18 cellular contexts compared by ENCODE assay signal in genomic region chr2:108820439-108820838, GRCh38. TPM values are rescaled to one million over a fixed set of nuclear protein-coding genes. Genes with fewer than 3 reads are reported as not detected.
A peak's percentile ranks its signal among the peaks of the same experiment; 100 is the strongest.
DNase-seq lines count a peak whose midpoint lies in the region.
"Had no signal": no experiment of that assay in that cellular context is flagged by ENCODE, and none has a peak within 500 bp of the region (broad histone marks: within the 10 kb centered on the region; RNA-seq: fewer than 3 reads in every experiment).

No MANE protein-coding gene starts in this region.

- no peak overlapping the region for H3K9ac ChIP-seq in GM23248

- no peaks in the 10 kb centered on the region for H3K79me2 ChIP-seq in GM23248 (ENCODE audit: insufficient read depth)

- no peak overlapping the region for H3K4me2 ChIP-seq in GM23248 (ENCODE audit: unreplicated experiment)
- H3K4me2 ChIP-seq: A549, GM23338 had no signal

- no peaks in the 10 kb centered on the region for H3F3A ChIP-seq in GM23248 (ENCODE audit: insufficient read depth)

- no peaks in the 10 kb centered on the region for H4K20me1 ChIP-seq in GM23248 (ENCODE audit: insufficient read depth)

- in situ Hi-C loops in GM23248 (cut with MboI), result no loop called here

- H3K4me3 ChIP-seq in GM23248, result no peak overlapping the region
- H3K4me3 ChIP-seq: A549, GM23338 had no signal

- H3K4me1 ChIP-seq in GM23248 (ENCODE audit: insufficient read depth), result no peaks in the 10 kb centered on the region
- H3K4me1 ChIP-seq: A549 had no signal

- H3K36me3 ChIP-seq in GM23248 (ENCODE audit: low read depth), result 0 out of 2 replicates have a peak, but pooled peaks cover 7% of the 10 kb centered on the region

- H3K9me3 ChIP-seq in GM23248 (ENCODE audit: low read depth), result no peaks in the 10 kb centered on the region

- no peaks in the 10 kb centered on the region for H3K9me2 ChIP-seq in GM23248 (ENCODE audit: insufficient read depth)

- 98 to 100% methylated on average over 2 of the region's 2 CpGs for WGBS in GM23248 (ENCODE audit: low coverage in 1 of 2, low lambda C conversion rate in 2 of 2, missing lambda C conversion rate in 2 of 2), 2 experiments

- no peaks in the 10 kb centered on the region for H3K27me3 ChIP-seq in GM23248 (replicated peaks; ENCODE audit: insufficient read depth)

- no peak overlapping the region for H2AFZ ChIP-seq in GM23248
- H2AFZ ChIP-seq: GM23338 had no signal

- peak; percentile 8 for DNase-seq in DMS53 (lab: John Stamatoyannopoulos, UW)
- no peak for DNase-seq in DMS53 treated with DMSO at 0.1 percent for 48 hours (lab: John Stamatoyannopoulos, UW; ENCODE audit: unreplicated experiment)
- DNase-seq in GM23248, result peak; percentile 6
- peak; percentile 8 for DNase-seq in amniotic epithelial cell (ENCODE audit: low read depth)
- peak; percentile 5 for DNase-seq in renal cortical epithelial cell (ENCODE audit: low read depth)
- DNase-seq in SKM-1 (lab: John Stamatoyannopoulos, UW; ENCODE audit: unreplicated experiment), result no peak
- no peak for DNase-seq in NCI-H1436 (lab: John Stamatoyannopoulos, UW)
- DNase-seq: AML-193; CD4-positive, alpha-beta memory T cell; DMS153; HCEC 1CT; HFFc6; IMR-90; KBM-7 had no signal

- no peak overlapping the region for H3K27ac ChIP-seq in GM23248
- H3K27ac ChIP-seq: 22Rv1, A549, HL-60 had no signal

RNA-seq across cellular contexts. Expression of gene CCDC138, which starts 33.9 kb away (rescaled TPM):
- 2.7 and 4.1 TPM in 2 replicates for total RNA-seq in GM23248 (2014; rRNA removed; shearing (Covaris generic))
- 1.8 and 3.2 TPM in 2 replicates for polyA plus RNA-seq in GM23248 (2016; fragmentation: Nextera tagmentation; extraction: Ambion mirVana)
- total RNA-seq in renal cortical epithelial cell, result 4.9 and 6.4 TPM in 2 replicates

Comparison
In these comparisons a context has a peak if more than half of its experiments do, and no peak if none do; other contexts are left out.
1. DNase-seq: peak in DMS53 (single experiment), GM23248 (single experiment), amniotic epithelial cell (single experiment) and renal cortical epithelial cell (single experiment); none in DMS53 treated with DMSO at 0.1 percent for 48 hours (single experiment), SKM-1 (single experiment) and NCI-H1436 (single experiment).